1 cellular context compared by ENCODE assay signal in the genomic region with DNA sequence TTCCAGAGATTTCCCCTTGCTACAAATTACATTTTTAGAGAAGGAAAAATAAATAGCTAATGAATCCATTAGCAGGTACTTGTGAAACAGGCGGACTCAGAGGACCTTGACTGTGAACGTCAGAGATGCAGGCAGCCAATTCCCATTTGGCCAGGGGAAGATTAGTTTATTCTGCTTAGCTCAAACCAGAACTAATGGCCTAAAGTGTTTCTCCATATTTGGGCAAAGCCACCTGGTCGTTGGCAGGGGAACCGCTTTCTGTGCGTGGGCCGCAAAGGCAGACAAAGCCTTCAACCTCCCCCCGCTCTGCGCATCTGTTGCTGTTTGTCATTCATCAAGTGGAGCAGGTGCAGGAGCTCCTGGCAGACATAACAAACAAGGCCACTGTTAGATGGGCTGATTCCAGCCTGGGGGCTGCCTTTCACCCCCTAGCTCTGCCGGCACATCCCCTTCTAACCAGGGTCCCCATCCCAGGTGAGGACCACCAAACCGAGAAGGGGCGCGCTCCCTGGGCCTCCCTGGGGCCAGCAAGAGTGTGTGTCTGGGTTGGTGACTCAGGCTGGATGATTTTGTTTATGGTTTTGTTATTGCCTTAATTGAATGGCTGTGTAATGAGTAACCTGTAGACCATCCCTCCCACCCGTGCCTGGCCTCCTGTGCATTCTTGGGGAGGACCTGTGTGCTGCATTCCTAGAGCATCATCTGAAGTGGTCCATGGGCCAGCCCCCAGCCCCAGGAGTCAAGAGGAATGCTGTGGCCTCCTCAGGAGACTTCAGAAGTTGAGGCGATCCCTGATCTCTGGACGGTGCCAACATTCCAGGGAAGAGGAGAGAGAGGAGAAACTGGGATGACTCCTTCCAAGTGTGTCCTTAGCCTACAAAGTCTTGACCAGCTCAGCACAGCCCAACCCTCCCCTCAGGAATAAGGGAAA.
TF ChIP-seq lines count a peak whose summit lies in the region.

No MANE protein-coding gene starts in this region.

TF ChIP-seq in HepG2, 621 proteins besides CTCF, POLR2A, EP300 and RAD21:
- TF ChIP-seq, protein P1, sequence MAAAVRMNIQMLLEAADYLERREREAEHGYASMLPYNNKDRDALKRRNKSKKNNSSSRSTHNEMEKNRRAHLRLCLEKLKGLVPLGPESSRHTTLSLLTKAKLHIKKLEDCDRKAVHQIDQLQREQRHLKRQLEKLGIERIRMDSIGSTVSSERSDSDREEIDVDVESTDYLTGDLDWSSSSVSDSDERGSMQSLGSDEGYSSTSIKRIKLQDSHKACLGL (CRISPR knock-in tag; IDR thresholded peaks at IDR 0.05) = no peak
- TF ChIP-seq, protein P2, sequence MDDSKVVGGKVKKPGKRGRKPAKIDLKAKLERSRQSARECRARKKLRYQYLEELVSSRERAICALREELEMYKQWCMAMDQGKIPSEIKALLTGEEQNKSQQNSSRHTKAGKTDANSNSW (CRISPR knock-in tag; IDR thresholded peaks at IDR 0.05; ENCODE audit: borderline replicate concordance) = no peak
- TF ChIP-seq SOX6 (IDR thresholded peaks at IDR 0.05) (no peak), SOX6 (CRISPR knock-in tag; IDR thresholded peaks at IDR 0.05) (no peak), NR2C2 (CRISPR knock-in tag; IDR thresholded peaks at IDR 0.05; ENCODE audit: borderline replicate concordance) (no peak), U2AF2 (IDR thresholded peaks at IDR 0.05; ENCODE audit: low read depth, low read length) (no peak), SRF (IDR thresholded peaks at IDR 0.05; ENCODE audit: low read depth, low read length) (peak; percentile 61)
- TF ChIP-seq, protein P3, sequence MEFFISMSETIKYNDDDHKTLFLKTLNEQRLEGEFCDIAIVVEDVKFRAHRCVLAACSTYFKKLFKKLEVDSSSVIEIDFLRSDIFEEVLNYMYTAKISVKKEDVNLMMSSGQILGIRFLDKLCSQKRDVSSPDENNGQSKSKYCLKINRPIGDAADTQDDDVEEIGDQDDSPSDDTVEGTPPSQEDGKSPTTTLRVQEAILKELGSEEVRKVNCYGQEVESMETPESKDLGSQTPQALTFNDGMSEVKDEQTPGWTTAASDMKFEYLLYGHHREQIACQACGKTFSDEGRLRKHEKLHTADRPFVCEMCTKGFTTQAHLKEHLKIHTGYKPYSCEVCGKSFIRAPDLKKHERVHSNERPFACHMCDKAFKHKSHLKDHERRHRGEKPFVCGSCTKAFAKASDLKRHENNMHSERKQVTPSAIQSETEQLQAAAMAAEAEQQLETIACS (CRISPR knock-in tag; IDR thresholded peaks at IDR 0.05) = no peak
